In genomic region chr22:23847991-23848864, GRCh38 we compare ENCODE assay signal across 1 cellular context.
TF ChIP-seq lines count a peak whose summit lies in the region.

No MANE protein-coding gene starts in this region.

TF ChIP-seq in IMR-90, 13 proteins besides CTCF, POLR2A, EP300 and RAD21:
- no peak for TF ChIP-seq ELK1 (IDR thresholded peaks at IDR 0.05; ENCODE audit: borderline replicate concordance, low read depth, low read length)
- no peak for TF ChIP-seq RCOR1 (IDR thresholded peaks at IDR 0.05; ENCODE audit: insufficient replicate concordance, low read length)
- TF ChIP-seq NFE2L2 (IDR thresholded peaks at IDR 0.05; ENCODE audit: low read depth, low read length), result no peak
- TF ChIP-seq BHLHE40 (IDR thresholded peaks at IDR 0.05; ENCODE audit: low read depth, low read length), result no peak
- TF ChIP-seq FOS (IDR thresholded peaks at IDR 0.05; ENCODE audit: low read depth, low read length), result no peak
- no peak for TF ChIP-seq RFX5 (IDR thresholded peaks at IDR 0.05; ENCODE audit: low read depth, low read length)
- TF ChIP-seq CEBPB (IDR thresholded peaks at IDR 0.05; ENCODE audit: low read depth, low read length), result no peak
- no peak for TF ChIP-seq CHD1 (IDR thresholded peaks at IDR 0.05; ENCODE audit: low read depth, low read length)
- TF ChIP-seq, protein P1, sequence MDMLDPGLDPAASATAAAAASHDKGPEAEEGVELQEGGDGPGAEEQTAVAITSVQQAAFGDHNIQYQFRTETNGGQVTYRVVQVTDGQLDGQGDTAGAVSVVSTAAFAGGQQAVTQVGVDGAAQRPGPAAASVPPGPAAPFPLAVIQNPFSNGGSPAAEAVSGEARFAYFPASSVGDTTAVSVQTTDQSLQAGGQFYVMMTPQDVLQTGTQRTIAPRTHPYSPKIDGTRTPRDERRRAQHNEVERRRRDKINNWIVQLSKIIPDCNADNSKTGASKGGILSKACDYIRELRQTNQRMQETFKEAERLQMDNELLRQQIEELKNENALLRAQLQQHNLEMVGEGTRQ (IDR thresholded peaks at IDR 0.05; ENCODE audit: low read depth, low read length), result no peak
- no peak for TF ChIP-seq MAZ (IDR thresholded peaks at IDR 0.05; ENCODE audit: borderline replicate concordance, low read depth, low read length)
- TF ChIP-seq SMC3 (IDR thresholded peaks at IDR 0.05; ENCODE audit: low read depth, low read length), result no peak
- TF ChIP-seq MXI1 (IDR thresholded peaks at IDR 0.05; ENCODE audit: borderline replicate concordance, low read depth, low read length), result no peak
- TF ChIP-seq MAFK (IDR thresholded peaks at IDR 0.05; ENCODE audit: low read depth, low read length), result no peak
